Comparison of ENCODE assay signal across 20 cellular contexts in the genomic region with DNA sequence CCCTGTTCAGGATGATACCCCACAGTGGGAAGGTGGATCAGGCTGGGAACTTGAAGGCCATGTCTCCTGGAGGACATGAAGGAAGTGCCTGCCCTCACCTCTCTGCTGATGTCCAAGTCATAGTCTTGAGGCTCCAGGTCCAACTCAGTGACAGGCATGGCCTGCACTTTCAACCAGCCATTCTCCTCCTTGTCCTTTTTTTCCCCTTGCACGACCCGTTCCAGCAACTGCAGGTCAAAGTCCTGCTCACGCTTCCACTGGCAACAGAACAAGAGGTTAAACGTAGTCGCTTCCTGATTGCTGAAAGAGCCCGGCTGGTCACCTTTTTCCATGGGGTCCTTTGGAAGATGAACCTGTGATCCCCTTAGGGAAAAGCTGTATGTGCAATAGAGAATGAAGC.
"Had no signal": no experiment of that assay in that cellular context is flagged by ENCODE, and none has a peak within 500 bp of the region (broad histone marks: within the 10 kb centered on the region; RNA-seq: fewer than 3 reads in every experiment).

No MANE protein-coding gene starts in this region.

- H3K9me3 ChIP-seq: breast epithelium, colonic mucosa, gastroesophageal sphincter, neutrophil, ovary, psoas muscle, right atrium auricular region, stomach, suprapubic skin, tibial nerve, uterus had no signal

- H3K27me3 ChIP-seq: breast epithelium, colonic mucosa, gastroesophageal sphincter, neutrophil, ovary, right atrium auricular region, stomach, suprapubic skin, tibial nerve, uterus had no signal

- H3K4me1 ChIP-seq: colonic mucosa, uterus had no signal

- DNase-seq: amniotic stem cell had no signal

- H3K4me3 Mint-ChIP-seq: activated naive CD4-positive, alpha-beta T cell treated with anti-CD3 and anti-CD28 coated beads for 36 hours; activated naive CD8-positive, alpha-beta T cell treated with anti-CD3 and anti-CD28 coated beads, Interleukin-2, amount 10 ng/mL, durations not matched to agents 7 days and 5 days; naive thymus-derived CD8-positive, alpha-beta T cell; stimulated activated memory B cell treated with anti-CD40 and anti-IgM and Interleukin-4, amounts not matched to agents 10 μg/mL and 1 μg/mL and 100 μg/mL, for 72 hours; T-helper 1 cell treated with Interleukin-12 subunit alpha and Interleukin-12 subunit beta and Interleukin-4 antibody, amounts not matched to agents 30 μg/mL and 1 μg/mL, for 36 hours had no signal

- H3K4me1 Mint-ChIP-seq: activated naive CD8-positive, alpha-beta T cell treated with anti-CD3 and anti-CD28 coated beads, Interleukin-2, amount 10 ng/mL, durations not matched to agents 7 days and 5 days; stimulated activated memory B cell treated with anti-CD40 and anti-IgM and Interleukin-4, amounts not matched to agents 10 μg/mL and 1 μg/mL and 100 μg/mL, for 72 hours had no signal

- H3K27ac Mint-ChIP-seq: activated naive CD4-positive, alpha-beta T cell treated with anti-CD3 and anti-CD28 coated beads for 36 hours; activated naive CD8-positive, alpha-beta T cell treated with anti-CD3 and anti-CD28 coated beads, Interleukin-2, amount 10 ng/mL, durations not matched to agents 7 days and 5 days; naive thymus-derived CD8-positive, alpha-beta T cell; stimulated activated memory B cell treated with anti-CD40 and anti-IgM and Interleukin-4, amounts not matched to agents 10 μg/mL and 1 μg/mL and 100 μg/mL, for 72 hours; T-helper 1 cell treated with Interleukin-12 subunit alpha and Interleukin-12 subunit beta and Interleukin-4 antibody, amounts not matched to agents 30 μg/mL and 1 μg/mL, for 36 hours had no signal

- H3K36me3 Mint-ChIP-seq: activated naive CD8-positive, alpha-beta T cell treated with anti-CD3 and anti-CD28 coated beads, Interleukin-2, amount 10 ng/mL, durations not matched to agents 7 days and 5 days; naive thymus-derived CD8-positive, alpha-beta T cell had no signal

- H3K4me3 ChIP-seq: breast epithelium, colonic mucosa, gastroesophageal sphincter, lung, ovary, psoas muscle, right atrium auricular region, skin epidermis, stomach, suprapubic skin, tibial nerve, uterus had no signal

- H3K27me3 Mint-ChIP-seq: activated naive CD8-positive, alpha-beta T cell treated with anti-CD3 and anti-CD28 coated beads, Interleukin-2, amount 10 ng/mL, durations not matched to agents 7 days and 5 days; naive thymus-derived CD8-positive, alpha-beta T cell; stimulated activated memory B cell treated with anti-CD40 and anti-IgM and Interleukin-4, amounts not matched to agents 10 μg/mL and 1 μg/mL and 100 μg/mL, for 72 hours had no signal

- H3K36me3 ChIP-seq: breast epithelium, colonic mucosa, neutrophil, ovary, right atrium auricular region, suprapubic skin, uterus had no signal

- H3K27ac ChIP-seq: colonic mucosa, epithelial cell of prostate, gastroesophageal sphincter, neutrophil, ovary, psoas muscle, right atrium auricular region, stomach, suprapubic skin, uterus had no signal

- H3K9me3 Mint-ChIP-seq: activated naive CD4-positive, alpha-beta T cell treated with anti-CD3 and anti-CD28 coated beads for 36 hours; activated naive CD8-positive, alpha-beta T cell treated with anti-CD3 and anti-CD28 coated beads, Interleukin-2, amount 10 ng/mL, durations not matched to agents 7 days and 5 days; naive thymus-derived CD8-positive, alpha-beta T cell; stimulated activated memory B cell treated with anti-CD40 and anti-IgM and Interleukin-4, amounts not matched to agents 10 μg/mL and 1 μg/mL and 100 μg/mL, for 72 hours; T-helper 1 cell treated with Interleukin-12 subunit alpha and Interleukin-12 subunit beta and Interleukin-4 antibody, amounts not matched to agents 30 μg/mL and 1 μg/mL, for 36 hours had no signal
